In genomic region chr16:53840472-53840871, GRCh38 we compare ENCODE assay signal across 20 cellular contexts.
DNase-seq lines count a peak whose midpoint lies in the region; ATAC-seq lines count a peak whose summit lies in the region.
"Had no signal": no experiment of that assay in that cellular context is flagged by ENCODE, and none has a peak within 500 bp of the region (broad histone marks: within the 10 kb centered on the region; RNA-seq: fewer than 3 reads in every experiment).

No MANE protein-coding gene starts in this region.

- no peaks in the 10 kb centered on the region for H3K27me3 ChIP-seq in SJCRH30
- H3K27me3 ChIP-seq: colonic mucosa, heart left ventricle, sigmoid colon had no signal

- intact Hi-C loops in Right ventricle myocardium inferior (cut with DNase I) (no loop called here), left ventricle myocardium superior (cut with micrococcal nuclease) (no loop called here)

- peak; percentile 71 for ATAC-seq in GM19025 (IDR thresholded peaks at IDR 0.05; ENCODE audit: low read depth, unreplicated experiment)
- peak; percentile 71 for ATAC-seq in HG02763 (IDR thresholded peaks at IDR 0.05; ENCODE audit: unreplicated experiment)
- peak; percentile 21 to 64 for ATAC-seq in naive B cell (ENCODE audit: low read depth in 2 of 2)
- ATAC-seq in Right ventricle myocardium inferior = no peak
- ATAC-seq in left ventricle myocardium superior = no peak
- ATAC-seq: activated T-helper 17 cell treated with anti-CD3 and anti-CD28 coated beads, Interleukin-2, amount 50 U/mL, for 72 hours; heart left ventricle; natural killer cell; stimulated activated effector memory CD8-positive, alpha-beta T cell treated with anti-CD3 and anti-CD28 coated beads, Interleukin-12 subunit alpha, Interleukin-12 subunit beta, amount 100 ng/mL, for 72 hours had no signal

- no peak overlapping the region for H3K4me3 ChIP-seq in Jurkat, Clone E6-1 (ENCODE audit: low read length)
- no peak overlapping the region for H3K4me3 ChIP-seq in SJCRH30
- H3K4me3 ChIP-seq: colonic mucosa, heart left ventricle, sigmoid colon had no signal

- no peaks in the 10 kb centered on the region for H3K9me3 ChIP-seq in SJCRH30 (replicated peaks)
- H3K9me3 ChIP-seq: colonic mucosa, heart left ventricle, sigmoid colon had no signal

- peak; percentile 49 for DNase-seq in Jurkat, Clone E6-1 (ENCODE audit: low read depth, low spot score)
- DNase-seq in naive B cell (no peak), Right ventricle myocardium inferior (ENCODE audit: missing footprints) (no peak), left ventricle myocardium superior (no peak), SJCRH30 (no peak)
- no peak for DNase-seq in activated CD4-positive, alpha-beta T cell treated with anti-CD3 and anti-CD28 coated beads, Interleukin-2, amount 50 U/mL, for 1 hour
- DNase-seq: activated CD4-positive, alpha-beta T cell treated with anti-CD3 and anti-CD28 coated beads, Interleukin-2, amount 50 U/mL, for 4 hours; amygdala; colonic mucosa; erythroblast; heart left ventricle; natural killer cell; NCI-H2029; Right ventricle myocardium superior; sigmoid colon; stimulated activated CD4-positive, alpha-beta T cell treated with anti-CD3 and anti-CD28 coated beads, Interleukin-4, amount 100 ng/mL, for 24 hours had no signal

- H3K4me3 Mint-ChIP-seq in naive B cell = peak overlapping the region in 1 of 8 donors; percentile 30
- H3K4me3 Mint-ChIP-seq: activated T-helper 17 cell treated with anti-CD3 and anti-CD28 coated beads, Interleukin-2, amount 50 U/mL, for 72 hours; natural killer cell; stimulated activated effector memory CD8-positive, alpha-beta T cell treated with anti-CD3 and anti-CD28 coated beads, Interleukin-12 subunit alpha, Interleukin-12 subunit beta, amount 100 ng/mL, for 72 hours had no signal

- peaks cover 8% of the 10 kb centered on the region; the same call in 1 of the 2 replicates for H3K4me1 ChIP-seq in SJCRH30
- H3K4me1 ChIP-seq: colonic mucosa, sigmoid colon had no signal

- H3K9me3 Mint-ChIP-seq in naive B cell = no peaks in the 10 kb centered on the region
- H3K9me3 Mint-ChIP-seq: activated T-helper 17 cell treated with anti-CD3 and anti-CD28 coated beads, Interleukin-2, amount 50 U/mL, for 72 hours; natural killer cell; stimulated activated effector memory CD8-positive, alpha-beta T cell treated with anti-CD3 and anti-CD28 coated beads, Interleukin-12 subunit alpha, Interleukin-12 subunit beta, amount 100 ng/mL, for 72 hours had no signal

- H3K4me1 Mint-ChIP-seq in naive B cell = peaks cover 15 to 28% (median 18%) of the 10 kb centered on the region in 3 donors
- H3K4me1 Mint-ChIP-seq: activated T-helper 17 cell treated with anti-CD3 and anti-CD28 coated beads, Interleukin-2, amount 50 U/mL, for 72 hours; stimulated activated effector memory CD8-positive, alpha-beta T cell treated with anti-CD3 and anti-CD28 coated beads, Interleukin-12 subunit alpha, Interleukin-12 subunit beta, amount 100 ng/mL, for 72 hours had no signal

- H3K27me3 Mint-ChIP-seq in naive B cell = no peaks in the 10 kb centered on the region
- H3K27me3 Mint-ChIP-seq: activated T-helper 17 cell treated with anti-CD3 and anti-CD28 coated beads, Interleukin-2, amount 50 U/mL, for 72 hours had no signal

- H3K36me3 ChIP-seq in SJCRH30 = peaks cover 4% of the 10 kb centered on the region; the same call in 1 of the 2 replicates
- H3K36me3 ChIP-seq: colonic mucosa had no signal

- H3K36me3 Mint-ChIP-seq in naive B cell = peaks cover 21 to 43% of the 10 kb centered on the region in 2 donors

- H3K27ac Mint-ChIP-seq in naive B cell = peak overlapping the region in 1 of 6 donors; percentile 70
- H3K27ac Mint-ChIP-seq: activated T-helper 17 cell treated with anti-CD3 and anti-CD28 coated beads, Interleukin-2, amount 50 U/mL, for 72 hours; natural killer cell; stimulated activated effector memory CD8-positive, alpha-beta T cell treated with anti-CD3 and anti-CD28 coated beads, Interleukin-12 subunit alpha, Interleukin-12 subunit beta, amount 100 ng/mL, for 72 hours had no signal

- no peak overlapping the region for H3K27ac ChIP-seq in SJCRH30
- H3K27ac ChIP-seq: colonic mucosa, heart left ventricle, sigmoid colon had no signal

Comparison
In these comparisons a context has a peak if more than half of its experiments do, and no peak if none do; other contexts are left out.
1. ATAC-seq: peak in GM19025 (single experiment), HG02763 (single experiment) and naive B cell (2 of 2); none in Right ventricle myocardium inferior (single experiment) and left ventricle myocardium superior (single experiment).